ENCODE assay signal across 11 cellular contexts in genomic region chr3:133479895-133480669, GRCh38.
DNase-seq lines count a peak whose midpoint lies in the region; ATAC-seq, FAIRE-seq and TF ChIP-seq lines count a peak whose summit lies in the region.
"Had no signal": no experiment of that assay in that cellular context is flagged by ENCODE, and none has a peak within 500 bp of the region (broad histone marks: within the 10 kb centered on the region; RNA-seq: fewer than 3 reads in every experiment).

No MANE protein-coding gene starts in this region.

- peak; percentile 28 for DNase-seq in D721Med (ENCODE audit: insufficient read length, low spot score)
- peak; percentile 55 for DNase-seq in ecto neural progenitor cell (ENCODE audit: low spot score)
- no peak for DNase-seq in natural killer cell
- no peak for DNase-seq in foreskin fibroblast
- DNase-seq in occipital lobe (lab: John Stamatoyannopoulos, UW): no peak
- no peak for DNase-seq in anterior cingulate cortex (lab: John Stamatoyannopoulos, UW)
- DNase-seq: amniotic stem cell, left lung, NCI-H524 had no signal

- no peak overlapping the region for H3K4me3 Mint-ChIP-seq in natural killer cell

- ATAC-seq in GM19463 (IDR thresholded peaks at IDR 0.05; ENCODE audit: unreplicated experiment): peak; percentile 29
- peak; percentile 58 for ATAC-seq in HG03432 (IDR thresholded peaks at IDR 0.05; ENCODE audit: unreplicated experiment)
- ATAC-seq in natural killer cell: no peak
- ATAC-seq: left lung had no signal

- FAIRE-seq in D721Med (lab: Jason Lieb, UNC): no peak

- H3K4me1 Mint-ChIP-seq in natural killer cell: no peaks in the 10 kb centered on the region

- no peaks in the 10 kb centered on the region for H3K9me3 Mint-ChIP-seq in natural killer cell

- intact Hi-C loops in natural killer cell (cut with micrococcal nuclease): no loop called here

- TF ChIP-seq CTCF in D721Med (IDR thresholded peaks at IDR 0.05; ENCODE audit: insufficient read depth, missing control alignments) (no peak), natural killer cell (IDR thresholded peaks at IDR 0.05) (no peak), foreskin fibroblast (IDR thresholded peaks at IDR 0.05; ENCODE audit: low read depth, low read length) (no peak)

- H3K4me3 ChIP-seq in foreskin fibroblast (ENCODE audit: low read depth in 1 of 2, low read length in 2 of 2): no peak overlapping the region
- H3K4me3 ChIP-seq: left lung had no signal

- H3K27me3 Mint-ChIP-seq in natural killer cell (ENCODE audit: low read depth in 2 of 2): peaks cover 0 to 4% of the 10 kb centered on the region in 2 donors

- H3K27ac Mint-ChIP-seq in natural killer cell: no peak overlapping the region

- H3K36me3 Mint-ChIP-seq in natural killer cell: no peaks in the 10 kb centered on the region

Comparison
In these comparisons a context has a peak if more than half of its experiments do, and no peak if none do; other contexts are left out.
1. DNase-seq: peak in D721Med (single experiment) and ecto neural progenitor cell (single experiment); none in natural killer cell (single experiment), foreskin fibroblast (0 of 2), occipital lobe (single experiment) and anterior cingulate cortex (0 of 58).
2. ATAC-seq: peak in GM19463 (single experiment) and HG03432 (single experiment); none in natural killer cell (0 of 3).